ENCODE assay signal across 9 cellular contexts in the genomic region with DNA sequence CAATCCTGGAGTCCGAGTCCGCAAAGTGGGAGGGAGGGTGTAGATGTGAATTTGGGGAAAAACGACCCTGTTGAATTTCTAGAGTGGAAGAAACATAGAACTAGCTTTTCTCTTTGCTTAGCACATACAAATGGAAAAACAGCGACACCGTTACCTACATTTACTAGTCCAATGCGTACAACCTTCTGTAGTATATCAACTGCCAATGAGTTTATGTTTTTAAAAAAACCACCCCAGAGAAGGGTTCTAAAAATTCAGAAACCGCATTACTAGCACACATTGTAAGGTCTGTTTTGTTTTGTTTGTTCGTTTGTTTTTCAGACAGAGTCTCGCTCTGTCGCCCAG. TPM values are rescaled to one million over a fixed set of nuclear protein-coding genes. Genes with fewer than 3 reads are reported as not detected.
A peak's percentile ranks its signal among the peaks of the same experiment; 100 is the strongest.
DNase-seq lines count a peak whose midpoint lies in the region; ATAC-seq and TF ChIP-seq lines count a peak whose summit lies in the region.
"Had no signal": no experiment of that assay in that cellular context is flagged by ENCODE, and none has a peak within 500 bp of the region (broad histone marks: within the 10 kb centered on the region; RNA-seq: fewer than 3 reads in every experiment).

No MANE protein-coding gene starts in this region.

- no peaks in the 10 kb centered on the region for H3F3A ChIP-seq in DOHH2 (ENCODE audit: control insufficient read depth, insufficient read depth)

- intact Hi-C loops in right cardiac atrium (cut with DNase I): no loop called here

- DNase-seq in H7: no peak
- DNase-seq in SJCRH30: no peak
- no peak for DNase-seq in right cardiac atrium
- no peak for DNase-seq in stimulated activated effector memory CD8-positive, alpha-beta T cell treated with anti-CD3 and anti-CD28 coated beads, Interleukin-12 subunit alpha, Interleukin-12 subunit beta, amount 100 ng/mL, for 72 hours (ENCODE audit: low spot score in 2 of 2)
- no peak for DNase-seq in GF-D8 (lab: John Stamatoyannopoulos, UW)
- no peak for DNase-seq in activated effector memory CD4-positive, alpha-beta T cell treated with anti-CD3 and anti-CD28 coated beads, Interleukin-2, amount 50 U/mL, for 16 hours
- DNase-seq in activated CD4-positive, CD25-positive, alpha-beta regulatory T cell (lab: John Stamatoyannopoulos, UW): no peak

- H3K4me3 ChIP-seq in DOHH2 (ENCODE audit: low read length): peak overlapping the region; percentile 86
- peak overlapping the region; percentile 43 for H3K4me3 ChIP-seq in H7 (ENCODE audit: insufficient read depth, low read depth, low read length)
- peak overlapping the region; percentile 86 for H3K4me3 ChIP-seq in SJCRH30
- H3K4me3 ChIP-seq in right cardiac atrium (ENCODE audit: low read length): peak overlapping the region; percentile 73

- no peak overlapping the region for H3K27ac ChIP-seq in DOHH2 (ENCODE audit: low read depth, low read length)
- H3K27ac ChIP-seq in SJCRH30: no peak overlapping the region
- no peak overlapping the region for H3K27ac ChIP-seq in right cardiac atrium (ENCODE audit: low read length)

- H3K36me3 ChIP-seq in DOHH2 (ENCODE audit: control insufficient read depth, low read length): peaks cover 9% of the 10 kb centered on the region
- H3K36me3 ChIP-seq in H7 (replicated peaks; ENCODE audit: control insufficient read depth, insufficient read depth, low read length): peaks cover 2% of the 10 kb centered on the region; the same call in 1 of the 2 replicates
- H3K36me3 ChIP-seq in SJCRH30: peaks cover 4% of the 10 kb centered on the region

- peaks cover 21% of the 10 kb centered on the region for H3K36me3 Mint-ChIP-seq in stimulated activated effector memory CD8-positive, alpha-beta T cell treated with anti-CD3 and anti-CD28 coated beads, Interleukin-12 subunit alpha, Interleukin-12 subunit beta, amount 100 ng/mL, for 72 hours

- no peak for TF ChIP-seq CTCF in DOHH2 (IDR thresholded peaks at IDR 0.05; ENCODE audit: low read depth, low read length, poor library complexity, severe bottlenecking)

- WGBS in right cardiac atrium: 19% methylated on average over 10 of the region's 10 CpGs

- H3K4me2 ChIP-seq in DOHH2 (ENCODE audit: low read length): peak overlapping the region; percentile 81

- peak overlapping the region; percentile 97 for H3K27ac Mint-ChIP-seq in stimulated activated effector memory CD8-positive, alpha-beta T cell treated with anti-CD3 and anti-CD28 coated beads, Interleukin-12 subunit alpha, Interleukin-12 subunit beta, amount 100 ng/mL, for 72 hours

- no peak for ATAC-seq in right cardiac atrium
- peak; percentile 45 for ATAC-seq in stimulated activated effector memory CD8-positive, alpha-beta T cell treated with anti-CD3 and anti-CD28 coated beads, Interleukin-12 subunit alpha, Interleukin-12 subunit beta, amount 100 ng/mL, for 72 hours

- H3K27me3 ChIP-seq in DOHH2 (ENCODE audit: control insufficient read depth, low read length) (no peaks in the 10 kb centered on the region), H7 (ENCODE audit: control insufficient read depth, insufficient read depth, low read length) (no peaks in the 10 kb centered on the region), SJCRH30 (no peaks in the 10 kb centered on the region), right cardiac atrium (ENCODE audit: control insufficient read depth, insufficient read depth) (no peaks in the 10 kb centered on the region)

- peaks cover 41% of the 10 kb centered on the region for H3K79me2 ChIP-seq in DOHH2 (ENCODE audit: control insufficient read depth, low read length)

- no peaks in the 10 kb centered on the region for H3K9me2 ChIP-seq in DOHH2 (replicated peaks; ENCODE audit: control insufficient read depth, low read length)

- H3K4me1 ChIP-seq in DOHH2 (ENCODE audit: control insufficient read depth, low read length) (peaks cover 16% of the 10 kb centered on the region), SJCRH30 (no peaks in the 10 kb centered on the region), right cardiac atrium (ENCODE audit: control insufficient read depth, insufficient read depth, low read length) (peaks cover 3% of the 10 kb centered on the region)

- no peaks in the 10 kb centered on the region for H3K9me3 Mint-ChIP-seq in stimulated activated effector memory CD8-positive, alpha-beta T cell treated with anti-CD3 and anti-CD28 coated beads, Interleukin-12 subunit alpha, Interleukin-12 subunit beta, amount 100 ng/mL, for 72 hours

- H3K9me3 ChIP-seq in DOHH2 (ENCODE audit: control insufficient read depth, insufficient read depth, low read length): peaks cover 2% of the 10 kb centered on the region; the same call in 1 of the 2 replicates
- H3K9me3 ChIP-seq in SJCRH30 (replicated peaks): peaks cover 3% of the 10 kb centered on the region; the same call in 1 of the 2 replicates
- no peaks in the 10 kb centered on the region for H3K9me3 ChIP-seq in right cardiac atrium (ENCODE audit: control insufficient read depth, low read length)

- no peaks in the 10 kb centered on the region for H4K20me1 ChIP-seq in DOHH2 (ENCODE audit: control insufficient read depth, insufficient read depth, low read depth, low read length)

- peaks cover 18% of the 10 kb centered on the region for H3K4me1 Mint-ChIP-seq in stimulated activated effector memory CD8-positive, alpha-beta T cell treated with anti-CD3 and anti-CD28 coated beads, Interleukin-12 subunit alpha, Interleukin-12 subunit beta, amount 100 ng/mL, for 72 hours

- peak overlapping the region; percentile 89 for H3K4me3 Mint-ChIP-seq in stimulated activated effector memory CD8-positive, alpha-beta T cell treated with anti-CD3 and anti-CD28 coated beads, Interleukin-12 subunit alpha, Interleukin-12 subunit beta, amount 100 ng/mL, for 72 hours

RNA-seq across cellular contexts. Expression of gene SUPT20H, which starts 0.3 kb away (rescaled TPM):
- 65.1 and 75.7 TPM in 2 replicates for total RNA-seq in H7 (2014; rRNA removed; shearing (Covaris generic))
- total RNA-seq in SJCRH30 (2014; rRNA removed; shearing (Covaris generic)): 72.6 and 88.7 TPM in 2 replicates
- total RNA-seq in right cardiac atrium: 10 to 100 TPM; 28.5 to 32.2 (median 30.9) TPM
- 20.0 TPM for polyA plus RNA-seq in right cardiac atrium

RNA-seq across cellular contexts. Expression of gene CSNK1A1L, which starts 45.6 kb away (rescaled TPM):
- total RNA-seq in H7 (2014; rRNA removed; shearing (Covaris generic)): not detected in 2 replicates
- not detected in 2 replicates for total RNA-seq in SJCRH30 (2014; rRNA removed; shearing (Covaris generic))
- not detected for total RNA-seq in right cardiac atrium
- not detected for polyA plus RNA-seq in right cardiac atrium
- total RNA-seq: SK-MEL-5 had no signal

RNA-seq across cellular contexts. Expression of gene EXOSC8, which starts 59.2 kb away (rescaled TPM):
- total RNA-seq in H7 (2014; rRNA removed; shearing (Covaris generic)): 82.2 and 91.9 TPM in 2 replicates
- 108 TPM in 2 replicates for total RNA-seq in SJCRH30 (2014; rRNA removed; shearing (Covaris generic))
- 10 to 100 TPM; 21.5 to 26.7 (median 24.4) TPM for total RNA-seq in right cardiac atrium
- polyA plus RNA-seq in right cardiac atrium: 28.4 TPM
